1 cellular context compared by ENCODE assay signal in the genomic region with DNA sequence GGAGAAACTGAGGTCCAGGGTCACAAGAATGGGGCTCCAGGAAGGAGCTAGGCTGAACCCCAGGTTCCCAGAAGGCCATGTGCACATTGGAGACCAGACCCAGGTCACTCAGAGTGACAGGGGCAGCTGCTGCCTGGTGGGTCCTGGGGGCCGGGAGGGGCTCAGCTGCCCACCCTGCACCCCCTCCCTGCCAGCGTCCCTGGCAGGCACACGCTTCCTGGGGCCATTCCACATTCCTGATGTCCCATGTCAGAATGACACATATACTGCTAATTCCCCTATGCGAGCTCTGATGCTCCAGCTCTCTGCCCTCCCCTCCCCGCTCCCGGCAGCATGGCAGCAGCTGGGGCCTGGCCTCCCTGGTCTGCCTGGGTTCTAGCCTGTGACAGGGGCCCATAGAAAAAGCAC.
TF ChIP-seq lines count a peak whose summit lies in the region.

No MANE protein-coding gene starts in this region.

TF ChIP-seq in HepG2, 621 proteins besides CTCF, POLR2A, EP300 and RAD21 (continued from another document and continues in another):
- TF ChIP-seq, protein P1, sequence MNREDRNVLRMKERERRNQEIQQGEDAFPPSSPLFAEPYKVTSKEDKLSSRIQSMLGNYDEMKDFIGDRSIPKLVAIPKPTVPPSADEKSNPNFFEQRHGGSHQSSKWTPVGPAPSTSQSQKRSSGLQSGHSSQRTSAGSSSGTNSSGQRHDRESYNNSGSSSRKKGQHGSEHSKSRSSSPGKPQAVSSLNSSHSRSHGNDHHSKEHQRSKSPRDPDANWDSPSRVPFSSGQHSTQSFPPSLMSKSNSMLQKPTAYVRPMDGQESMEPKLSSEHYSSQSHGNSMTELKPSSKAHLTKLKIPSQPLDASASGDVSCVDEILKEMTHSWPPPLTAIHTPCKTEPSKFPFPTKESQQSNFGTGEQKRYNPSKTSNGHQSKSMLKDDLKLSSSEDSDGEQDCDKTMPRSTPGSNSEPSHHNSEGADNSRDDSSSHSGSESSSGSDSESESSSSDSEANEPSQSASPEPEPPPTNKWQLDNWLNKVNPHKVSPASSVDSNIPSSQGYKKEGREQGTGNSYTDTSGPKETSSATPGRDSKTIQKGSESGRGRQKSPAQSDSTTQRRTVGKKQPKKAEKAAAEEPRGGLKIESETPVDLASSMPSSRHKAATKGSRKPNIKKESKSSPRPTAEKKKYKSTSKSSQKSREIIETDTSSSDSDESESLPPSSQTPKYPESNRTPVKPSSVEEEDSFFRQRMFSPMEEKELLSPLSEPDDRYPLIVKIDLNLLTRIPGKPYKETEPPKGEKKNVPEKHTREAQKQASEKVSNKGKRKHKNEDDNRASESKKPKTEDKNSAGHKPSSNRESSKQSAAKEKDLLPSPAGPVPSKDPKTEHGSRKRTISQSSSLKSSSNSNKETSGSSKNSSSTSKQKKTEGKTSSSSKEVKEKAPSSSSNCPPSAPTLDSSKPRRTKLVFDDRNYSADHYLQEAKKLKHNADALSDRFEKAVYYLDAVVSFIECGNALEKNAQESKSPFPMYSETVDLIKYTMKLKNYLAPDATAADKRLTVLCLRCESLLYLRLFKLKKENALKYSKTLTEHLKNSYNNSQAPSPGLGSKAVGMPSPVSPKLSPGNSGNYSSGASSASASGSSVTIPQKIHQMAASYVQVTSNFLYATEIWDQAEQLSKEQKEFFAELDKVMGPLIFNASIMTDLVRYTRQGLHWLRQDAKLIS (CRISPR knock-in tag; IDR thresholded peaks at IDR 0.05), result no peak
- TF ChIP-seq, protein P2, sequence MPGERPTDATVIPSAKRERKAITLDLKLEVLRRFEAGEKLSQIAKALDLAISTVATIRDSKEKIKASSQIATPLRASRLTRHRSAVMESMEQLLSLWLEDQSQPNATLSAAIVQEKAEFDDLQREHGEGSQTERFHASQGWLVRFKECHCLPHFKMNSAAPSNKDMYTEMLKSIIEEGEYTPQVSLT (CRISPR knock-in tag; IDR thresholded peaks at IDR 0.05; ENCODE audit: borderline replicate concordance, low read depth), result no peak
- TF ChIP-seq, protein P3, sequence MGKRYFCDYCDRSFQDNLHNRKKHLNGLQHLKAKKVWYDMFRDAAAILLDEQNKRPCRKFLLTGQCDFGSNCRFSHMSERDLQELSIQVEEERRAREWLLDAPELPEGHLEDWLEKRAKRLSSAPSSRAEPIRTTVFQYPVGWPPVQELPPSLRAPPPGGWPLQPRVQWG (CRISPR knock-in tag; IDR thresholded peaks at IDR 0.05; ENCODE audit: borderline replicate concordance, low read depth), result no peak
- TF ChIP-seq ZNF775 (CRISPR knock-in tag; IDR thresholded peaks at IDR 0.05; ENCODE audit: borderline replicate concordance) (no peak), RBAK (CRISPR knock-in tag; IDR thresholded peaks at IDR 0.05) (no peak), KAT8 (CRISPR knock-in tag; IDR thresholded peaks at IDR 0.05) (no peak), RBM22 (optimal IDR thresholded peaks at IDR 0.05; ENCODE audit: low read length) (peak; percentile 94), SALL1 (CRISPR knock-in tag; IDR thresholded peaks at IDR 0.05) (no peak), TEAD2 (CRISPR knock-in tag; IDR thresholded peaks at IDR 0.05) (no peak), SNAI1 (CRISPR knock-in tag; IDR thresholded peaks at IDR 0.05; ENCODE audit: borderline replicate concordance) (no peak), NFIB (CRISPR knock-in tag; IDR thresholded peaks at IDR 0.05; ENCODE audit: borderline replicate concordance) (no peak), ZNF256 (CRISPR knock-in tag; conservative IDR thresholded peaks at IDR 0.05) (0 out of 2 replicates have a peak, but pooled peaks have one; percentile 57), THAP11 (CRISPR knock-in tag; IDR thresholded peaks at IDR 0.05) (no peak), PHF5A (CRISPR knock-in tag; IDR thresholded peaks at IDR 0.05; ENCODE audit: low read depth, unreplicated experiment) (no peak), ZNF446 (CRISPR knock-in tag; IDR thresholded peaks at IDR 0.05) (no peak), ZNF777 (CRISPR knock-in tag; IDR thresholded peaks at IDR 0.05) (no peak), ARNT (IDR thresholded peaks at IDR 0.05) (no peak), IKZF4 (CRISPR knock-in tag; IDR thresholded peaks at IDR 0.05; ENCODE audit: borderline replicate concordance, low read depth, not compliant biosample characterization) (no peak), KDM2A (CRISPR knock-in tag; IDR thresholded peaks at IDR 0.05; ENCODE audit: borderline replicate concordance, low read depth) (peak; percentile 43; the same call in 1 of the 2 replicates), ARNT2 (CRISPR knock-in tag; IDR thresholded peaks at IDR 0.05; ENCODE audit: low read depth) (no peak), AGO2 (optimal IDR thresholded peaks at IDR 0.05; ENCODE audit: low read depth, low read length) (peak; percentile 97), ZNF563 (CRISPR knock-in tag; IDR thresholded peaks at IDR 0.05) (0 out of 2 replicates have a peak, but pooled peaks have one; percentile 21)
- TF ChIP-seq, protein P4, sequence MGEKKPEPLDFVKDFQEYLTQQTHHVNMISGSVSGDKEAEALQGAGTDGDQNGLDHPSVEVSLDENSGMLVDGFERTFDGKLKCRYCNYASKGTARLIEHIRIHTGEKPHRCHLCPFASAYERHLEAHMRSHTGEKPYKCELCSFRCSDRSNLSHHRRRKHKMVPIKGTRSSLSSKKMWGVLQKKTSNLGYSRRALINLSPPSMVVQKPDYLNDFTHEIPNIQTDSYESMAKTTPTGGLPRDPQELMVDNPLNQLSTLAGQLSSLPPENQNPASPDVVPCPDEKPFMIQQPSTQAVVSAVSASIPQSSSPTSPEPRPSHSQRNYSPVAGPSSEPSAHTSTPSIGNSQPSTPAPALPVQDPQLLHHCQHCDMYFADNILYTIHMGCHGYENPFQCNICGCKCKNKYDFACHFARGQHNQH (CRISPR knock-in tag; IDR thresholded peaks at IDR 0.05), result no peak
- TF ChIP-seq, protein P5, sequence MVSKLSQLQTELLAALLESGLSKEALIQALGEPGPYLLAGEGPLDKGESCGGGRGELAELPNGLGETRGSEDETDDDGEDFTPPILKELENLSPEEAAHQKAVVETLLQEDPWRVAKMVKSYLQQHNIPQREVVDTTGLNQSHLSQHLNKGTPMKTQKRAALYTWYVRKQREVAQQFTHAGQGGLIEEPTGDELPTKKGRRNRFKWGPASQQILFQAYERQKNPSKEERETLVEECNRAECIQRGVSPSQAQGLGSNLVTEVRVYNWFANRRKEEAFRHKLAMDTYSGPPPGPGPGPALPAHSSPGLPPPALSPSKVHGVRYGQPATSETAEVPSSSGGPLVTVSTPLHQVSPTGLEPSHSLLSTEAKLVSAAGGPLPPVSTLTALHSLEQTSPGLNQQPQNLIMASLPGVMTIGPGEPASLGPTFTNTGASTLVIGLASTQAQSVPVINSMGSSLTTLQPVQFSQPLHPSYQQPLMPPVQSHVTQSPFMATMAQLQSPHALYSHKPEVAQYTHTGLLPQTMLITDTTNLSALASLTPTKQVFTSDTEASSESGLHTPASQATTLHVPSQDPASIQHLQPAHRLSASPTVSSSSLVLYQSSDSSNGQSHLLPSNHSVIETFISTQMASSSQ (IDR thresholded peaks at IDR 0.05; ENCODE audit: low read depth), result no peak
- TF ChIP-seq, protein P5 (CRISPR knock-in tag; IDR thresholded peaks at IDR 0.05; ENCODE audit: borderline replicate concordance), result no peak
- TF ChIP-seq, protein P6, sequence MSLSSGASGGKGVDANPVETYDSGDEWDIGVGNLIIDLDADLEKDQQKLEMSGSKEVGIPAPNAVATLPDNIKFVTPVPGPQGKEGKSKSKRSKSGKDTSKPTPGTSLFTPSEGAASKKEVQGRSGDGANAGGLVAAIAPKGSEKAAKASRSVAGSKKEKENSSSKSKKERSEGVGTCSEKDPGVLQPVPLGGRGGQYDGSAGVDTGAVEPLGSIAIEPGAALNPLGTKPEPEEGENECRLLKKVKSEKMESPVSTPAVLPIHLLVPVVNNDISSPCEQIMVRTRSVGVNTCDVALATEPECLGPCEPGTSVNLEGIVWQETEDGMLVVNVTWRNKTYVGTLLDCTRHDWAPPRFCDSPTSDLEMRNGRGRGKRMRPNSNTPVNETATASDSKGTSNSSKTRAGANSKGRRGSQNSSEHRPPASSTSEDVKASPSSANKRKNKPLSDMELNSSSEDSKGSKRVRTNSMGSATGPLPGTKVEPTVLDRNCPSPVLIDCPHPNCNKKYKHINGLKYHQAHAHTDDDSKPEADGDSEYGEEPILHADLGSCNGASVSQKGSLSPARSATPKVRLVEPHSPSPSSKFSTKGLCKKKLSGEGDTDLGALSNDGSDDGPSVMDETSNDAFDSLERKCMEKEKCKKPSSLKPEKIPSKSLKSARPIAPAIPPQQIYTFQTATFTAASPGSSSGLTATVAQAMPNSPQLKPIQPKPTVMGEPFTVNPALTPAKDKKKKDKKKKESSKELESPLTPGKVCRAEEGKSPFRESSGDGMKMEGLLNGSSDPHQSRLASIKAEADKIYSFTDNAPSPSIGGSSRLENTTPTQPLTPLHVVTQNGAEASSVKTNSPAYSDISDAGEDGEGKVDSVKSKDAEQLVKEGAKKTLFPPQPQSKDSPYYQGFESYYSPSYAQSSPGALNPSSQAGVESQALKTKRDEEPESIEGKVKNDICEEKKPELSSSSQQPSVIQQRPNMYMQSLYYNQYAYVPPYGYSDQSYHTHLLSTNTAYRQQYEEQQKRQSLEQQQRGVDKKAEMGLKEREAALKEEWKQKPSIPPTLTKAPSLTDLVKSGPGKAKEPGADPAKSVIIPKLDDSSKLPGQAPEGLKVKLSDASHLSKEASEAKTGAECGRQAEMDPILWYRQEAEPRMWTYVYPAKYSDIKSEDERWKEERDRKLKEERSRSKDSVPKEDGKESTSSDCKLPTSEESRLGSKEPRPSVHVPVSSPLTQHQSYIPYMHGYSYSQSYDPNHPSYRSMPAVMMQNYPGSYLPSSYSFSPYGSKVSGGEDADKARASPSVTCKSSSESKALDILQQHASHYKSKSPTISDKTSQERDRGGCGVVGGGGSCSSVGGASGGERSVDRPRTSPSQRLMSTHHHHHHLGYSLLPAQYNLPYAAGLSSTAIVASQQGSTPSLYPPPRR (CRISPR knock-in tag; IDR thresholded peaks at IDR 0.05; ENCODE audit: borderline replicate concordance), result no peak
- TF ChIP-seq, protein P7, sequence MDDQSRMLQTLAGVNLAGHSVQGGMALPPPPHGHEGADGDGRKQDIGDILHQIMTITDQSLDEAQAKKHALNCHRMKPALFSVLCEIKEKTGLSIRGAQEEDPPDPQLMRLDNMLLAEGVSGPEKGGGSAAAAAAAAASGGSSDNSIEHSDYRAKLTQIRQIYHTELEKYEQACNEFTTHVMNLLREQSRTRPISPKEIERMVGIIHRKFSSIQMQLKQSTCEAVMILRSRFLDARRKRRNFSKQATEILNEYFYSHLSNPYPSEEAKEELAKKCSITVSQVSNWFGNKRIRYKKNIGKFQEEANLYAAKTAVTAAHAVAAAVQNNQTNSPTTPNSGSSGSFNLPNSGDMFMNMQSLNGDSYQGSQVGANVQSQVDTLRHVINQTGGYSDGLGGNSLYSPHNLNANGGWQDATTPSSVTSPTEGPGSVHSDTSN (CRISPR knock-in tag; IDR thresholded peaks at IDR 0.05; ENCODE audit: borderline replicate concordance), result no peak
- TF ChIP-seq, protein P8, sequence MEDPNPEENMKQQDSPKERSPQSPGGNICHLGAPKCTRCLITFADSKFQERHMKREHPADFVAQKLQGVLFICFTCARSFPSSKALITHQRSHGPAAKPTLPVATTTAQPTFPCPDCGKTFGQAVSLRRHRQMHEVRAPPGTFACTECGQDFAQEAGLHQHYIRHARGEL (CRISPR knock-in tag; IDR thresholded peaks at IDR 0.05), result no peak
- TF ChIP-seq, protein P9, sequence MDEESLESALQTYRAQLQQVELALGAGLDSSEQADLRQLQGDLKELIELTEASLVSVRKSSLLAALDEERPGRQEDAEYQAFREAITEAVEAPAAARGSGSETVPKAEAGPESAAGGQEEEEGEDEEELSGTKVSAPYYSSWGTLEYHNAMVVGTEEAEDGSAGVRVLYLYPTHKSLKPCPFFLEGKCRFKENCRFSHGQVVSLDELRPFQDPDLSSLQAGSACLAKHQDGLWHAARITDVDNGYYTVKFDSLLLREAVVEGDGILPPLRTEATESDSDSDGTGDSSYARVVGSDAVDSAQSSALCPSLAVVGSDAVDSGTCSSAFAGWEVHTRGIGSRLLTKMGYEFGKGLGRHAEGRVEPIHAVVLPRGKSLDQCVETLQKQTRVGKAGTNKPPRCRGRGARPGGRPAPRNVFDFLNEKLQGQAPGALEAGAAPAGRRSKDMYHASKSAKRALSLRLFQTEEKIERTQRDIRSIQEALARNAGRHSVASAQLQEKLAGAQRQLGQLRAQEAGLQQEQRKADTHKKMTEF (CRISPR knock-in tag; IDR thresholded peaks at IDR 0.05), result no peak; the same call in 1 of the 2 replicates
- TF ChIP-seq, protein P10, sequence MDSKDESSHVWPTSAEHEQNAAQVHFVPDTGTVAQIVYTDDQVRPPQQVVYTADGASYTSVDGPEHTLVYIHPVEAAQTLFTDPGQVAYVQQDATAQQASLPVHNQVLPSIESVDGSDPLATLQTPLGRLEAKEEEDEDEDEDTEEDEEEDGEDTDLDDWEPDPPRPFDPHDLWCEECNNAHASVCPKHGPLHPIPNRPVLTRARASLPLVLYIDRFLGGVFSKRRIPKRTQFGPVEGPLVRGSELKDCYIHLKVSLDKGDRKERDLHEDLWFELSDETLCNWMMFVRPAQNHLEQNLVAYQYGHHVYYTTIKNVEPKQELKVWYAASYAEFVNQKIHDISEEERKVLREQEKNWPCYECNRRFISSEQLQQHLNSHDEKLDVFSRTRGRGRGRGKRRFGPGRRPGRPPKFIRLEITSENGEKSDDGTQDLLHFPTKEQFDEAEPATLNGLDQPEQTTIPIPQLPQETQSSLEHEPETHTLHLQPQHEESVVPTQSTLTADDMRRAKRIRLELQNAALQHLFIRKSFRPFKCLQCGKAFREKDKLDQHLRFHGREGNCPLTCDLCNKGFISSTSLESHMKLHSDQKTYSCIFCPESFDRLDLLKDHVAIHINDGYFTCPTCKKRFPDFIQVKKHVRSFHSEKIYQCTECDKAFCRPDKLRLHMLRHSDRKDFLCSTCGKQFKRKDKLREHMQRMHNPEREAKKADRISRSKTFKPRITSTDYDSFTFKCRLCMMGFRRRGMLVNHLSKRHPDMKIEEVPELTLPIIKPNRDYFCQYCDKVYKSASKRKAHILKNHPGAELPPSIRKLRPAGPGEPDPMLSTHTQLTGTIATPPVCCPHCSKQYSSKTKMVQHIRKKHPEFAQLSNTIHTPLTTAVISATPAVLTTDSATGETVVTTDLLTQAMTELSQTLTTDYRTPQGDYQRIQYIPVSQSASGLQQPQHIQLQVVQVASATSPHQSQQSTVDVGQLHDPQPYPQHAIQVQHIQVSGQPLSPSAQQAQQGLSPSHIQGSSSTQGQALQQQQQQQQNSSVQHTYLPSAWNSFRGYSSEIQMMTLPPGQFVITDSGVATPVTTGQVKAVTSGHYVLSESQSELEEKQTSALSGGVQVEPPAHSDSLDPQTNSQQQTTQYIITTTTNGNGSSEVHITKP (CRISPR knock-in tag; IDR thresholded peaks at IDR 0.05; ENCODE audit: low read depth), result no peak
